ENCODE assay signal across 31 cellular contexts in the genomic region with DNA sequence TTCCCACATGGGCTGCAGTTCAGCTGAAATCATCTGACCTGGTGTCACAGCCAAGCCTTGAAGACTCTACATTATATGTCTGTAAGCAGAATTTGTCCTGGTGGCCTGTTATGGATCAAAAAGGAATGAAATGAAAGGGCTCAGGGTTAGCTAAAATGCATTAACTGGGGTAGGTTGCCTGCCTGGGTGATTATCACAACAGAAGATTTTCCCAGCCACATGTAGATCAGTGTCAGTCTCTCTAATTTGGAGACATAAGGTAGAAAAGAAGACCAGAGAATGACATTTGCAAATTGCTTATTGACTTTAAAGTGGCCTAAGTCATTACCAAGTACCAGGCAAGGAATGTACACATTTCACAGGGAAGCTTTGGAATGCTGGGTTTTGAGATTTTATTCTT.
"Had no signal": no experiment of that assay in that cellular context is flagged by ENCODE, and none has a peak within 500 bp of the region (broad histone marks: within the 10 kb centered on the region; RNA-seq: fewer than 3 reads in every experiment).

No MANE protein-coding gene starts in this region.

- ATAC-seq: esophagus mucosa; foreskin keratinocyte; gastroesophageal sphincter; heart left ventricle; left cardiac atrium; left lung; mucosa of descending colon; natural killer cell treated with Interleukin-12 subunit alpha and Interleukin-12 subunit beta and Interleukin-15 and Interleukin-18, amount 100 ng/mL, for 72 hours; psoas muscle; right cardiac atrium; stimulated activated memory B cell treated with anti-CD40 and anti-IgM and Interleukin-4, amounts not matched to agents 10 μg/mL and 1 μg/mL and 100 μg/mL, for 72 hours; stimulated activated naive CD8-positive, alpha-beta T cell treated with anti-CD3 and anti-CD28 coated beads, Interleukin-15, Interleukin-2, amounts not matched to agents 100 U/mL and 50 U/mL, for 24 hours had no signal

- DNase-seq: dorsolateral prefrontal cortex; effector CD4-positive, alpha-beta T cell; foreskin keratinocyte; heart left ventricle; left cardiac atrium; left lung; mesenchymal stem cell; mucosa of descending colon; naive B cell; nucleus accumbens; ovary; posterior cingulate gyrus; psoas muscle; right cardiac atrium; sigmoid colon; stimulated activated CD4-positive, alpha-beta T cell treated with anti-CD3 and anti-CD28 coated beads, Interleukin-2, amount 100 ng/mL, for 24 hours; stimulated activated CD4-positive, alpha-beta T cell treated with anti-CD3 and anti-CD28 coated beads, Interleukin-4, amount 100 ng/mL, for 24 hours; stimulated activated naive CD8-positive, alpha-beta T cell treated with anti-CD3 and anti-CD28 coated beads, Interleukin-15, Interleukin-2, amounts not matched to agents 100 U/mL and 50 U/mL, for 24 hours; substantia nigra; testis; tibial artery had no signal

- H2AFZ ChIP-seq: hepatocyte, neural progenitor cell had no signal

- H3K9me3 Mint-ChIP-seq: mesothelial cell of epicardium, neural progenitor cell, type B pancreatic cell had no signal

- H3K9me3 ChIP-seq: gastroesophageal sphincter, heart left ventricle, left lung, mucosa of descending colon, ovary, psoas muscle, sigmoid colon, testis, tibial artery had no signal

- H3K27me3 ChIP-seq: foreskin keratinocyte, gastroesophageal sphincter, heart left ventricle, hepatocyte, left lung, neural progenitor cell, ovary, sigmoid colon, testis, tibial artery had no signal

- H3K27me3 Mint-ChIP-seq: naive B cell; natural killer cell treated with Interleukin-12 subunit alpha and Interleukin-12 subunit beta and Interleukin-15 and Interleukin-18, amount 100 ng/mL, for 72 hours; stimulated activated memory B cell treated with anti-CD40 and anti-IgM and Interleukin-4, amounts not matched to agents 10 μg/mL and 1 μg/mL and 100 μg/mL, for 72 hours; type B pancreatic cell had no signal

- H3K36me3 ChIP-seq: gastroesophageal sphincter, heart left ventricle, left lung, neural progenitor cell, ovary, sigmoid colon, tibial artery had no signal

- H3K4me1 Mint-ChIP-seq: mesothelial cell of epicardium; naive B cell; stimulated activated memory B cell treated with anti-CD40 and anti-IgM and Interleukin-4, amounts not matched to agents 10 μg/mL and 1 μg/mL and 100 μg/mL, for 72 hours had no signal

- H3K36me3 Mint-ChIP-seq: mesothelial cell of epicardium; naive B cell; natural killer cell treated with Interleukin-12 subunit alpha and Interleukin-12 subunit beta and Interleukin-15 and Interleukin-18, amount 100 ng/mL, for 72 hours; stimulated activated memory B cell treated with anti-CD40 and anti-IgM and Interleukin-4, amounts not matched to agents 10 μg/mL and 1 μg/mL and 100 μg/mL, for 72 hours; type B pancreatic cell had no signal

- H3K27ac ChIP-seq: dorsolateral prefrontal cortex, epithelial cell of prostate, foreskin keratinocyte, gastroesophageal sphincter, heart left ventricle, hepatocyte, left lung, ovary, psoas muscle, sigmoid colon, testis, tibial artery had no signal

- H3K9ac ChIP-seq: neural progenitor cell had no signal

- H3K79me2 ChIP-seq: hepatocyte had no signal

- FAIRE-seq: islet of Langerhans had no signal

- H3K4me2 ChIP-seq: hepatocyte, neural progenitor cell had no signal

- H3K27ac Mint-ChIP-seq: mesothelial cell of epicardium; naive B cell; natural killer cell treated with Interleukin-12 subunit alpha and Interleukin-12 subunit beta and Interleukin-15 and Interleukin-18, amount 100 ng/mL, for 72 hours; neural progenitor cell; stimulated activated memory B cell treated with anti-CD40 and anti-IgM and Interleukin-4, amounts not matched to agents 10 μg/mL and 1 μg/mL and 100 μg/mL, for 72 hours; type B pancreatic cell had no signal

- H3K4me3 Mint-ChIP-seq: mesothelial cell of epicardium; natural killer cell treated with Interleukin-12 subunit alpha and Interleukin-12 subunit beta and Interleukin-15 and Interleukin-18, amount 100 ng/mL, for 72 hours; neural progenitor cell; stimulated activated memory B cell treated with anti-CD40 and anti-IgM and Interleukin-4, amounts not matched to agents 10 μg/mL and 1 μg/mL and 100 μg/mL, for 72 hours; type B pancreatic cell had no signal

- H3K4me3 ChIP-seq: dorsolateral prefrontal cortex, gastroesophageal sphincter, heart left ventricle, hepatocyte, left lung, mucosa of descending colon, neural progenitor cell, ovary, psoas muscle, sigmoid colon, testis, tibial artery had no signal

- H3K4me1 ChIP-seq: foreskin keratinocyte, gastroesophageal sphincter, heart left ventricle, left lung, psoas muscle, sigmoid colon, testis, tibial artery had no signal
